ENCODE assay signal across 19 cellular contexts in genomic region chr7:18408868-18409267, GRCh38.
"Had no signal": no experiment of that assay in that cellular context is flagged by ENCODE, and none has a peak within 500 bp of the region (broad histone marks: within the 10 kb centered on the region; RNA-seq: fewer than 3 reads in every experiment).

No MANE protein-coding gene starts in this region.

- FAIRE-seq: kidney, TTC549 had no signal

- DNase-seq: activated CD4-positive, alpha-beta T cell treated with anti-CD3 and anti-CD28 coated beads for 36 hours; activated CD4-positive, alpha-beta T cell treated with anti-CD3 and anti-CD28 coated beads, Interleukin-2, amount 50 U/mL, for 48 hours; activated gamma-delta T cell treated with Interleukin-2 at 50 U/mL for 16 hours; effector memory CD8-positive, alpha-beta T cell; glutamatergic neuron; hypothalamus; kidney; left lung; right lobe of liver; stimulated activated CD4-positive, alpha-beta T cell treated with anti-CD3 and anti-CD28 coated beads, Interleukin-4, amount 100 ng/mL, for 4 hours; stimulated activated naive B cell treated with anti-CD40 and anti-IgM and Interleukin-4, amounts not matched to agents 10 μg/mL and 1 μg/mL and 100 μg/mL, for 72 hours; upper lobe of left lung had no signal

- H3K4me1 Mint-ChIP-seq: activated CD4-positive, alpha-beta T cell treated with anti-CD3 and anti-CD28 coated beads for 36 hours had no signal

- H3K36me3 ChIP-seq: left lung, right lobe of liver, thoracic aorta, upper lobe of left lung had no signal

- H3K4me3 ChIP-seq: left lung, right lobe of liver, thoracic aorta, upper lobe of left lung had no signal

- H3K27me3 ChIP-seq: foreskin keratinocyte, left lung, right lobe of liver, upper lobe of left lung had no signal

- H3K36me3 Mint-ChIP-seq: activated naive CD4-positive, alpha-beta T cell treated with anti-CD3 and anti-CD28 coated beads, Interleukin-2, amount 50 U/mL, for 72 hours had no signal

- H3K27me3 Mint-ChIP-seq: activated CD4-positive, alpha-beta T cell treated with anti-CD3 and anti-CD28 coated beads for 36 hours; effector memory CD8-positive, alpha-beta T cell; stimulated activated naive B cell treated with anti-CD40 and anti-IgM and Interleukin-4, amounts not matched to agents 10 μg/mL and 1 μg/mL and 100 μg/mL, for 72 hours had no signal

- H3K9me3 ChIP-seq: left lung, right lobe of liver, thoracic aorta, upper lobe of left lung had no signal

- ATAC-seq: activated CD4-positive, alpha-beta T cell treated with anti-CD3 and anti-CD28 coated beads for 36 hours; activated naive CD4-positive, alpha-beta T cell treated with anti-CD3 and anti-CD28 coated beads, Interleukin-2, amount 50 U/mL, for 72 hours; effector memory CD8-positive, alpha-beta T cell; right lobe of liver; stimulated activated naive B cell treated with anti-CD40 and anti-IgM and Interleukin-4, amounts not matched to agents 10 μg/mL and 1 μg/mL and 100 μg/mL, for 72 hours had no signal

- H3K4me3 Mint-ChIP-seq: activated CD4-positive, alpha-beta T cell treated with anti-CD3 and anti-CD28 coated beads for 36 hours; activated T-helper 1 cell treated with anti-CD3 and anti-CD28 coated beads, Interleukin-12 subunit alpha, Interleukin-12 subunit beta, Interleukin-2, Interleukin-4 antibody, amounts not matched to agents 30 ng/mL and 10 ng/mL and 1 ng/mL, durations not matched to agents 14 hours and 24 hours and 36 hours; effector memory CD8-positive, alpha-beta T cell; neural crest cell; stimulated activated naive B cell treated with anti-CD40 and anti-IgM and Interleukin-4, amounts not matched to agents 10 μg/mL and 1 μg/mL and 100 μg/mL, for 72 hours; T-helper 2 cell treated with Interferon-gamma antibody and Interleukin-4, amounts not matched to agents 5 μg/mL and 100 μg/mL, for 36 hours had no signal

- H3K27ac ChIP-seq: foreskin keratinocyte, left lung, right lobe of liver, thoracic aorta, upper lobe of left lung had no signal

- H3K4me1 ChIP-seq: foreskin keratinocyte, left lung, right lobe of liver, upper lobe of left lung had no signal

- H3K9me3 Mint-ChIP-seq: activated T-helper 1 cell treated with anti-CD3 and anti-CD28 coated beads, Interleukin-12 subunit alpha, Interleukin-12 subunit beta, Interleukin-2, Interleukin-4 antibody, amounts not matched to agents 30 ng/mL and 10 ng/mL and 1 ng/mL, durations not matched to agents 14 hours and 24 hours and 36 hours; effector memory CD8-positive, alpha-beta T cell; neural crest cell; stimulated activated naive B cell treated with anti-CD40 and anti-IgM and Interleukin-4, amounts not matched to agents 10 μg/mL and 1 μg/mL and 100 μg/mL, for 72 hours; T-helper 2 cell treated with Interferon-gamma antibody and Interleukin-4, amounts not matched to agents 5 μg/mL and 100 μg/mL, for 36 hours had no signal

- H3K27ac Mint-ChIP-seq: activated CD4-positive, alpha-beta T cell treated with anti-CD3 and anti-CD28 coated beads for 36 hours; activated naive CD4-positive, alpha-beta T cell treated with anti-CD3 and anti-CD28 coated beads, Interleukin-2, amount 50 U/mL, for 72 hours; activated T-helper 1 cell treated with anti-CD3 and anti-CD28 coated beads, Interleukin-12 subunit alpha, Interleukin-12 subunit beta, Interleukin-2, Interleukin-4 antibody, amounts not matched to agents 30 ng/mL and 10 ng/mL and 1 ng/mL, durations not matched to agents 14 hours and 24 hours and 36 hours; effector memory CD8-positive, alpha-beta T cell; stimulated activated naive B cell treated with anti-CD40 and anti-IgM and Interleukin-4, amounts not matched to agents 10 μg/mL and 1 μg/mL and 100 μg/mL, for 72 hours; T-helper 2 cell treated with Interferon-gamma antibody and Interleukin-4, amounts not matched to agents 5 μg/mL and 100 μg/mL, for 36 hours had no signal
